8 cellular contexts compared by ENCODE assay signal in the genomic region with DNA sequence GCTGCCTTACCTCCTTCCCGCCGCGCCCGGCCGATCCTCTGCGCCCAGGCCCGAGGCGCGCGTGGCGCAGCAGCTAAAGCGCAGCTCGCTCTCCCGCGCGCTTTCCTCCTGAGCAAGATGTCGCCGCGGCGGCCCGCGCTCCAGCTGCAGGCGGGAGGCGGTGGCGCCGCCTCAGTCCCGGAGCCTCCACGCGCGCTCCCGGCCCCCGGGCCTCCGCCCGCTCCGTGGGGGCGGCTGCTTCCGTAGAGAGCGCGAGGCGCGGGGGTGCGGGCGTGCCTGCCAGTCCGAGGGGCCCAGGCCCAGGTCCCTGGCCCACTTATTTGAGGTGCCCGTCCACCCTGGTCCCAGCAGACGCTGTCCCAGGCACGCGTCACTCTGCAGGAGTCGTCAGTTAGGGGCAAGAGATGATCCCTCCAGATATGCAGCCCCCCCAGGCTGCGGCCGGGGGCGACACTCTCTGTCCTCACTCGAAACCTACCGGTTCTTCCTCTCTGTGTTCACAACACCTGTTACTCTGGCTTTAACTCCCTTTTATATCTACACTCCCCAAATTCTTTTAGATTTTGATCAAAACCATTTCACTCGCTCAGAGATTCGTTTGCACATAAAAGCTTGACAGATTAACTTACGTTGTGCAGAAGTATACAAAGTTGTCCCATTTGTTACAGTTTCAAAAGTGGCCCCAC. TPM values are rescaled to one million over a fixed set of nuclear protein-coding genes. Genes with fewer than 3 reads are reported as not detected.
DNase-seq lines count a peak whose midpoint lies in the region; ATAC-seq, FAIRE-seq and TF ChIP-seq lines count a peak whose summit lies in the region.

A gene with protein sequence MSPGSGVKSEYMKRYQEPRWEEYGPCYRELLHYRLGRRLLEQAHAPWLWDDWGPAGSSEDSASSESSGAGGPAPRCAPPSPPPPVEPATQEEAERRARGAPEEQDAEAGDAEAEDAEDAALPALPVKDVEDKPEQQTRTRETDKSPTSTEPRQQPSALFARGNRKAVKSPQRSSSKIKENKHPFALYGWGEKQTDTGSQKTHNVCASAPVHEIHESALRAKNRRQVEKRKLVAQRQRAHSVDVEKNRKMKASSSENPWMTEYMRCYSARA (minus strand): TSS at position 146 of the 686 bp plus-strand sequence. CDS start 582 bp downstream, outside the sequence.

- SMC1A ChIA-PET in GM12878 (lab: Charles Lee; ENCODE audit: uncharacterized antibody, unreplicated experiment), result interaction anchor here (1.8 kb wide), 1 partner anchor 98 kb away, joined by 4 read pairs; no protein-coding TSS in a partner anchor

- H3K27me3 Mint-ChIP-seq in T-cell, result peaks cover 9 to 13% of the 10 kb centered on the region in 2 donors

- intact Hi-C loops in GM12878 (cut with micrococcal nuclease; ENCODE audit: unreplicated experiment), result loop anchor here (2.0 kb wide), 1 partner anchor 138 kb away; no protein-coding TSS in a partner anchor
- intact Hi-C loops in gastrocnemius medialis (cut with DNase I; ENCODE audit: low total_unique reads), result loop anchor here (2.0 to 5.0 kb wide), 2 partner anchors 66 to 71 kb away; a partner anchor contains a TSS

- FAIRE-seq in HTR-8/SVneo (lab: Jason Lieb, UNC) (no peak), GM12878 (lab: Jason Lieb, UNC) (no peak)

- no peak for TF ChIP-seq EP300 in GM12878 (IDR thresholded peaks at IDR 0.05; ENCODE audit: borderline replicate concordance in 1 of 2, control insufficient read depth in 1 of 2, low read depth in 2 of 2, low read length in 2 of 2)

- H3K9me3 ChIP-seq in GM12878 (replicated peaks; ENCODE audit: control insufficient read depth, insufficient read depth, low read length) (no peaks in the 10 kb centered on the region; the same call in 1 of the 3 replicates), iPS DF 6.9 (ENCODE audit: control insufficient read depth, insufficient read depth, low read length) (no peaks in the 10 kb centered on the region), gastrocnemius medialis (no peaks in the 10 kb centered on the region)

- H3K4me3 Mint-ChIP-seq in T-cell, result peak within 1 kb of the TSS; percentile 86 to 89 (median 88)

- H3K36me3 ChIP-seq in GM12878 (ENCODE audit: control insufficient read depth in 2 of 2, insufficient read depth in 2 of 2, low read length in 1 of 2) (no peaks in the 10 kb centered on the region), iPS DF 6.9 (ENCODE audit: control insufficient read depth, insufficient read depth, low read length) (no peaks in the 10 kb centered on the region), gastrocnemius medialis (no peaks in the 10 kb centered on the region)

- peak within 1 kb of the TSS; percentile 77 to 82 for H3K27ac Mint-ChIP-seq in T-cell

- CTCF ChIA-PET in T-cell (lab: Charles Lee), result no interaction called here
- CTCF ChIA-PET in GM12878 (lab: Yijun Ruan, JAX), result no interaction called here

- H3K9ac ChIP-seq in GM12878 (ENCODE audit: control insufficient read depth, insufficient read depth, low read length), result peak within 1 kb of the TSS; percentile 70

- DNase-seq in Daoy (ENCODE audit: low read depth), result peak; percentile 62
- DNase-seq in HTR-8/SVneo (ENCODE audit: insufficient read length, low spot score), result peak; percentile 35
- DNase-seq in T-cell, result peak in 29 of 34 experiments; percentile 32 to 69 (median 53)
- no peak for DNase-seq in GM12878 (ENCODE audit: low read depth, low spot score)
- DNase-seq in iPS DF 6.9 (ENCODE audit: low read depth, low spot score), result no peak
- peak in 1 of 2 donors; percentile 20 for DNase-seq in gastrocnemius medialis
- DNase-seq in kidney glomerular epithelial cell (lab: John Stamatoyannopoulos, UW), result no peak

- peaks cover 9% of the 10 kb centered on the region for H3K79me2 ChIP-seq in GM12878 (ENCODE audit: control insufficient read depth, insufficient read depth, low read length)

- WGBS in GM12878 (ENCODE audit: insufficient coverage, insufficient replicate concordance, low lambda C conversion rate, missing lambda C conversion rate), result 1% methylated on average over 54 of the region's 57 CpGs
- no CpG with 5 or more reads among the region's 57 CpGs for WGBS in iPS DF 6.9 (ENCODE audit: insufficient coverage, insufficient read length)

- peak; percentile 34 for ATAC-seq in GM21423 (IDR thresholded peaks at IDR 0.05; ENCODE audit: unreplicated experiment)
- ATAC-seq in T-cell (replicated peaks in 1 of 4), result peak; percentile 60 to 66 (median 66)
- peak; percentile 67 for ATAC-seq in GM12878
- ATAC-seq in gastrocnemius medialis, result peak; percentile 63 to 64

- H3K4me2 ChIP-seq in GM12878 (ENCODE audit: control insufficient read depth, insufficient read depth), result peak within 1 kb of the TSS; percentile 93

- H2AFZ ChIP-seq in GM12878 (ENCODE audit: control insufficient read depth, low read depth, low read length), result peak within 1 kb of the TSS; percentile 87

- H3K27me3 ChIP-seq in GM12878 (replicated peaks in 1 of 2; ENCODE audit: control insufficient read depth in 2 of 2, insufficient read depth in 2 of 2, low read length in 1 of 2) (peaks cover 0 to 2% of the 10 kb centered on the region in 2 experiments; a peak in 2 of 4 replicates), iPS DF 6.9 (ENCODE audit: control insufficient read depth, insufficient read depth, low read length) (no peaks in the 10 kb centered on the region), gastrocnemius medialis (no peaks in the 10 kb centered on the region)

- TF ChIP-seq CTCF in GM12878 (IDR thresholded peaks at IDR 0.05 in 2 of 3, conservative IDR thresholded peaks at IDR 0.05 in 1 of 3; ENCODE audit: control insufficient read depth in 2 of 3, extremely low read depth in 1 of 3, insufficient read depth in 1 of 3, low read depth in 3 of 3, low read length in 3 of 3) (no peak), gastrocnemius medialis (IDR thresholded peaks at IDR 0.05 in 4 of 5, conservative IDR thresholded peaks at IDR 0.05 in 1 of 5) (no peak)

- RAD21 ChIA-PET in GM12878 (lab: Charles Lee; ENCODE audit: unreplicated experiment), result interaction anchor here (1.5 kb wide), 1 partner anchor 165 kb away, joined by 3 read pairs; a partner anchor contains a TSS

- peaks cover 5% of the 10 kb centered on the region for H3K36me3 Mint-ChIP-seq in T-cell

- TF ChIP-seq RAD21 in GM12878 (IDR thresholded peaks at IDR 0.05; ENCODE audit: insufficient read depth, low read depth, low read length), result 0 out of 2 replicates have a peak, but pooled peaks have one; percentile 0

- H3K4me3 ChIP-seq in GM12878 (peak within 1 kb of the TSS; percentile 65), iPS DF 6.9 (ENCODE audit: low read length) (peak within 1 kb of the TSS; percentile 55), gastrocnemius medialis (peak within 1 kb of the TSS; percentile 75 to 99 (median 88))

- POLR2A ChIA-PET in T-cell (lab: Charles Lee), result no interaction called here
- POLR2A ChIA-PET in GM12878 (lab: Charles Lee), result interaction anchor here (1.8 kb wide), 1 partner anchor 137 kb away, joined by 4 read pairs; no protein-coding TSS in a partner anchor

- peaks cover 6% of the 10 kb centered on the region for H3K4me1 ChIP-seq in GM12878 (ENCODE audit: control insufficient read depth, insufficient read depth, low read length)
- H3K4me1 ChIP-seq in iPS DF 6.9 (ENCODE audit: control insufficient read depth, insufficient read depth, low read length), result 0 out of 2 replicates have a peak, but pooled peaks cover 1% of the 10 kb centered on the region
- H3K4me1 ChIP-seq in gastrocnemius medialis, result peaks cover 6 to 15% of the 10 kb centered on the region in 2 donors

- in situ Hi-C loops in GM12878 (cut with MboI), result no loop called here
- in situ Hi-C loops in gastrocnemius medialis (cut with MboI; ENCODE audit: low sequenced_read_pairs in 4 of 4), result loop anchor here in 1 of 4 donors (10.0 kb wide), 1 partner anchor 68 kb away; a partner anchor contains a TSS

- TF ChIP-seq POLR2A in GM12878 (IDR thresholded peaks at IDR 0.05; ENCODE audit: low read depth, low read length), result peak; percentile 6; the same call in 1 of the 2 replicates
- no peak for TF ChIP-seq POLR2A in gastrocnemius medialis (IDR thresholded peaks at IDR 0.05)

- peaks cover 35 to 42% (median 39%) of the 10 kb centered on the region in 3 donors for H3K4me1 Mint-ChIP-seq in T-cell

- no peak within 1 kb of the TSS for H3K27ac ChIP-seq in GM12878 (ENCODE audit: control insufficient read depth, insufficient read depth)
- no peak within 1 kb of the TSS for H3K27ac ChIP-seq in iPS DF 6.9 (ENCODE audit: low read length)
- H3K27ac ChIP-seq in gastrocnemius medialis, result peak within 1 kb of the TSS; percentile 78 to 93 (median 88)

- H3K9me3 Mint-ChIP-seq in T-cell, result no peaks in the 10 kb centered on the region

- H4K20me1 ChIP-seq in GM12878 (ENCODE audit: control insufficient read depth, insufficient read depth), result no peaks in the 10 kb centered on the region

- BruUV-seq in GM12878 (replicated peaks; lab: Mats Ljungman, UMichigan), result no TSS peak

TF ChIP-seq in GM12878, 131 proteins besides CTCF, POLR2A, EP300 and RAD21 (continues in another document):
- TF ChIP-seq RUNX3 (IDR thresholded peaks at IDR 0.05; ENCODE audit: low read length) (0 out of 2 replicates have a peak, but pooled peaks have one; percentile 10), KLF5 (IDR thresholded peaks at IDR 0.05; ENCODE audit: partially characterized antibody) (no peak), DPF2 (IDR thresholded peaks at IDR 0.05) (peak; percentile 71)

RNA-seq across cellular contexts. Expression of the gene that starts here (rescaled TPM):
- total RNA-seq in Daoy (2014; rRNA removed; shearing (Covaris generic)), result 11.5 and 15.7 TPM in 2 replicates
- total RNA-seq in T-cell, result 10 to 100 TPM in 2 of 5 donors, 1 to 10 TPM in 3; 7.9 to 11.4 (median 8.9) TPM
- 4.1 and 4.4 TPM in 2 replicates for total RNA-seq in GM12878 (2013; cell fraction: nucleolus; rRNA removed)
- 2.6 and 3.3 TPM in 2 replicates for total RNA-seq in GM12878 (2014; rRNA removed)
- 3.3 and 3.4 TPM in 2 replicates for total RNA-seq in GM12878 (2014; rRNA removed; fragmentation: Illumina TruSeq; extraction: Trizol)
- total RNA-seq in GM12878 (2021), result 2.8 and 3.0 TPM in 2 replicates
- 0.89 TPM for polyA plus RNA-seq in GM12878 (2011; ENCODE audit: low read depth)
- 3.2 and 5.5 TPM in 2 replicates for polyA plus RNA-seq in GM12878 (2011; rRNA removed)
- polyA plus RNA-seq in GM12878 (2011; cell fraction: cytosol; rRNA removed), result 0.95 and 1.9 TPM in 2 replicates
- 1.7 and 2.6 TPM in 2 replicates for polyA plus RNA-seq in GM12878 (2011; cell fraction: nucleus; rRNA removed)
- polyA plus RNA-seq in GM12878 (2012), result 1.8 and 2.5 TPM in 2 replicates
- 2.9 and 3.5 TPM in 2 replicates for polyA plus RNA-seq in GM12878 (2014; fragmentation: Illumina TruSeq; extraction: Trizol)
- 1 to 10 TPM in 1 of 2 experiments, under 1 TPM in 1; 0.75 to 1.4 TPM for polyA plus RNA-seq in GM12878 (2014; fragmentation: Nextera tagmentation; extraction: Ambion mirVana)
- polyA plus RNA-seq in GM12878 (2014; rRNA removed), result 1.2 and 1.8 TPM in 2 replicates
- polyA plus RNA-seq in GM12878 (2016; fragmentation: Nextera tagmentation; extraction: Ambion mirVana), result 1 to 10 TPM; 2.8 to 2.9 TPM
- 2.3 and 2.4 TPM in 2 replicates for polyA minus RNA-seq in GM12878 (2011; rRNA and poly(A)+ RNA removed)
- 1.5 and 2.1 TPM in 2 replicates for polyA minus RNA-seq in GM12878 (2011; cell fraction: cytosol; rRNA and poly(A)+ RNA removed)
- polyA minus RNA-seq in GM12878 (2011; cell fraction: nucleus; rRNA and poly(A)+ RNA removed), result 0.77 and 1.5 TPM in 2 replicates
- total RNA-seq in gastrocnemius medialis, result 1 to 10 TPM in 1 of 4 donors, under 1 TPM in 3; 0.44 to 1.1 (median 0.81) TPM

Comparison
In these comparisons a context has a peak if more than half of its experiments do, and no peak if none do; other contexts are left out.
1. DNase-seq: peak in Daoy (single experiment), HTR-8/SVneo (single experiment) and T-cell (29 of 34); none in GM12878 (single experiment), iPS DF 6.9 (single experiment) and kidney glomerular epithelial cell (single experiment).
2. H3K27ac ChIP-seq: peak in gastrocnemius medialis (4 of 4); none in GM12878 (single experiment) and iPS DF 6.9 (single experiment).
3. Peak in every context shown above with its lines, with median percentiles within 50 percentile points of each other: ATAC-seq and H3K4me3 ChIP-seq.